ENCODE assay signal across 1 cellular context in the genomic region with DNA sequence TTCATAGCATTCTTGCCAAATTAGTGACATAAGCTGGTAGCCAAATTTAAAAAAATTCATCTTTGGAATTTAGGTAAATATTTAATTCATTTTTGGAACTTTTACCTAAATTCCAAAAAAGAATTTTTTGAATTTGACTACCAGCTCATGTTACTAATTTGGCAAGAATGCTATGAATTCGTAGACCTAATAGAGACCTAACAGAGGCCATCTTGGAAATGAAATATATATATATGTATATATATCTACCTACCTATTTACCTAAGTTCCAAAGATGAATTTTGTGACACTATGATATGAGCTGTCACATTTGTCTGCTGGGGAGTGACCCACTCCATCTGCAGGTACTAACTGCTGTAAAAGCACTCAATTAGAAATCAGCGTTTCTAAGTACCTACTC.
TF ChIP-seq lines count a peak whose summit lies in the region.

No MANE protein-coding gene starts in this region.

TF ChIP-seq in HepG2, 621 proteins besides CTCF, POLR2A, EP300 and RAD21:
- no peak for TF ChIP-seq NR3C1 (CRISPR knock-in tag; IDR thresholded peaks at IDR 0.05)
- TF ChIP-seq ZSCAN29 (CRISPR knock-in tag; conservative IDR thresholded peaks at IDR 0.05) = no peak
- TF ChIP-seq CREM (IDR thresholded peaks at IDR 0.05) = no peak
- no peak for TF ChIP-seq CREM (CRISPR knock-in tag; IDR thresholded peaks at IDR 0.05)
